In genomic region chr9:91273853-91274552, GRCh38 we compare ENCODE assay signal across 1 cellular context.
A peak's percentile ranks its signal among the peaks of the same experiment; 100 is the strongest.
TF ChIP-seq lines count a peak whose summit lies in the region.

No MANE protein-coding gene starts in this region.

TF ChIP-seq in K562, 482 proteins besides CTCF, POLR2A, EP300 and RAD21 (continued from another document):
- TF ChIP-seq JUN (IDR thresholded peaks at IDR 0.05; ENCODE audit: borderline replicate concordance, low read depth, low read length) (peak; percentile 79; the same call in 1 of the 2 replicates), JUN (CRISPR knock-in tag; IDR thresholded peaks at IDR 0.05; ENCODE audit: borderline replicate concordance) (no peak), MEIS2 (IDR thresholded peaks at IDR 0.05; ENCODE audit: partially characterized antibody) (peak; percentile 33), PTTG1 (tag; IDR thresholded peaks at IDR 0.05; ENCODE audit: low read depth) (no peak), PKNOX1 (IDR thresholded peaks at IDR 0.05) (peak; percentile 36), HOMEZ (CRISPR knock-in tag; IDR thresholded peaks at IDR 0.05) (no peak), CEBPG (CRISPR knock-in tag; IDR thresholded peaks at IDR 0.05) (no peak), CEBPG (tag; conservative IDR thresholded peaks at IDR 0.05 in 1 of 2, IDR thresholded peaks at IDR 0.05 in 1 of 2) (peak in 1 of 2 experiments; percentile 50; a peak in 1 of 4 replicates), HDAC8 (tag; IDR thresholded peaks at IDR 0.05) (no peak), DEAF1 (CRISPR knock-in tag; IDR thresholded peaks at IDR 0.05) (no peak), RBBP5 (IDR thresholded peaks at IDR 0.05; ENCODE audit: borderline replicate concordance, insufficient read depth, low read length, poor library complexity, severe bottlenecking) (no peak), SNRNP70 (optimal IDR thresholded peaks at IDR 0.05; ENCODE audit: low read depth, low read length) (no peak), GTF2E2 (tag; IDR thresholded peaks at IDR 0.05) (no peak), SRSF3 (IDR thresholded peaks at IDR 0.05; ENCODE audit: insufficient read depth, low read length) (no peak)
TF ChIP-seq in K562: peak in this region for 10.
